Comparison of ENCODE assay signal across 26 cellular contexts in the genomic region with DNA sequence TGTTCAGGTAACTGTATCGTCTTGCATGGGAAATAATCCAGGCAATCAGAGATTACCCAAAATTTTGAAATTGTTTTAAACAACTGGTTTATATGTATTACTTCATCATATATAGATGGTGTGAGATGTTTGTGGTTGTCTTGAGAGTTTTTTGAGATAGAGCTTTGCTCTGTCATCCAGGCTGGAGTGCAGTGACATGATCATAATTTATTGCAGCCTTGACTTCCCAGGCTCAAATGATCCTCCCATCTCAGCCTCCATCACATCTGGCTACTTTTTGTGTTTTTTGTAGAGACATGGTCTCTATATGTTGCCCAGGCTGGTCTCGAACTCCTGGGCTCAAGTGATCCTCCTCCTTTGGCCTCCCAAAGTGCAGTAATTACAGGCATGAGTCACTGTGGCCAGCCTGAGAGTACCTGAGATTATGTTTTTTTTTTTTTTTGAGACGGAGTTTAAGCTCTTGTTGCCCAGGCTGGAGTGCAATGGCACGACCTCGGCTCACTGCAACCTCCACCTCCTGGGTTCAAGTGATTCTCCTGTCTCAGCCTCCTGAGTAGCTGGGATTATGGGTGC. TPM values are rescaled to one million over a fixed set of nuclear protein-coding genes. Genes with fewer than 3 reads are reported as not detected.
DNase-seq lines count a peak whose midpoint lies in the region; ATAC-seq, FAIRE-seq and TF ChIP-seq lines count a peak whose summit lies in the region.
"Had no signal": no experiment of that assay in that cellular context is flagged by ENCODE, and none has a peak within 500 bp of the region (broad histone marks: within the 10 kb centered on the region; RNA-seq: fewer than 3 reads in every experiment).

No MANE protein-coding gene starts in this region.

- BruUV-seq in GM12878 (replicated peaks; lab: Mats Ljungman, UMichigan), result TSS peak; percentile 46

- TF ChIP-seq CTCF in HFFc6 (IDR thresholded peaks at IDR 0.05), result no peak
- no peak for TF ChIP-seq CTCF in GM12878 (IDR thresholded peaks at IDR 0.05 in 2 of 3, conservative IDR thresholded peaks at IDR 0.05 in 1 of 3; ENCODE audit: control insufficient read depth in 2 of 3, extremely low read depth in 1 of 3, insufficient read depth in 1 of 3, low read depth in 3 of 3, low read length in 3 of 3)
- no peak for TF ChIP-seq CTCF in mesothelial cell of epicardium (IDR thresholded peaks at IDR 0.05; ENCODE audit: unreplicated experiment)
- TF ChIP-seq CTCF in type B pancreatic cell (conservative IDR thresholded peaks at IDR 0.05), result no peak

- H3K79me2 ChIP-seq in GM12878 (ENCODE audit: control insufficient read depth, insufficient read depth, low read length), result peaks cover 84% of the 10 kb centered on the region

- H3K27ac Mint-ChIP-seq in HFFc6, result peak overlapping the region; percentile 64; the same call in 1 of the 2 replicates
- H3K27ac Mint-ChIP-seq in mesothelial cell of epicardium, result peak overlapping the region; percentile 70
- peak overlapping the region; percentile 88 for H3K27ac Mint-ChIP-seq in type B pancreatic cell
- H3K27ac Mint-ChIP-seq: activated CD4-positive, alpha-beta T cell treated with anti-CD3 and anti-CD28 coated beads, Interleukin-2, amount 10 ng/mL, durations not matched to agents 7 days and 5 days; activated naive CD8-positive, alpha-beta T cell treated with anti-CD3 and anti-CD28 coated beads, Interleukin-2, amount 50 U/mL, for 24 hours; activated T-helper 17 cell treated with anti-CD3 and anti-CD28 coated beads, Interleukin-2, amount 50 U/mL, for 72 hours; stimulated activated effector memory CD8-positive, alpha-beta T cell treated with anti-CD3 and anti-CD28 coated beads, Interleukin-12 subunit alpha, Interleukin-12 subunit beta, amount 100 ng/mL, for 72 hours had no signal

- H3K36me3 Mint-ChIP-seq in HFFc6 (ENCODE audit: low read depth), result peaks cover 24% of the 10 kb centered on the region
- H3K36me3 Mint-ChIP-seq in mesothelial cell of epicardium, result peaks cover 10% of the 10 kb centered on the region
- H3K36me3 Mint-ChIP-seq in type B pancreatic cell, result peaks cover 16% of the 10 kb centered on the region

- no peaks in the 10 kb centered on the region for H3K9me3 ChIP-seq in GM12878 (replicated peaks; ENCODE audit: control insufficient read depth, insufficient read depth, low read length)
- H3K9me3 ChIP-seq: breast epithelium, HAP-1, sigmoid colon had no signal

- DNase-seq in HFFc6 (no peak), GM12878 (ENCODE audit: low read depth, low spot score) (no peak), mesothelial cell of epicardium (ENCODE audit: low spot score in 2 of 2, unreplicated experiment in 2 of 2) (no peak), type B pancreatic cell (ENCODE audit: extremely low spot score, unreplicated experiment) (no peak), cortex of kidney (lab: John Stamatoyannopoulos, UW) (no peak)
- no peak for DNase-seq in activated naive CD4-positive, alpha-beta T cell treated with anti-CD3 and anti-CD28 coated beads, Interleukin-2, amount 50 U/mL, for 16 hours
- DNase-seq: activated CD4-positive, alpha-beta T cell treated with anti-CD3 and anti-CD28 coated beads, Interleukin-2, amount 10 ng/mL, durations not matched to agents 7 days and 5 days; activated naive CD8-positive, alpha-beta T cell treated with anti-CD3 and anti-CD28 coated beads, Interleukin-2, amount 50 U/mL, for 24 hours; DND-41; MM.1S; naive B cell; NCI-H1436 treated with DMSO at 0.1 percent for 48 hours; NCI-H526; SHP77 treated with DMSO at 0.1 percent for 48 hours; sigmoid colon; T-helper 1 cell had no signal

- no peaks in the 10 kb centered on the region for H3K9me3 Mint-ChIP-seq in HFFc6
- H3K9me3 Mint-ChIP-seq in mesothelial cell of epicardium, result peaks cover 8% of the 10 kb centered on the region
- H3K9me3 Mint-ChIP-seq in type B pancreatic cell, result no peaks in the 10 kb centered on the region
- H3K9me3 Mint-ChIP-seq: activated CD4-positive, alpha-beta T cell treated with anti-CD3 and anti-CD28 coated beads, Interleukin-2, amount 10 ng/mL, durations not matched to agents 7 days and 5 days; activated naive CD8-positive, alpha-beta T cell treated with anti-CD3 and anti-CD28 coated beads, Interleukin-2, amount 50 U/mL, for 24 hours; activated T-helper 17 cell treated with anti-CD3 and anti-CD28 coated beads, Interleukin-2, amount 50 U/mL, for 72 hours; stimulated activated effector memory CD8-positive, alpha-beta T cell treated with anti-CD3 and anti-CD28 coated beads, Interleukin-12 subunit alpha, Interleukin-12 subunit beta, amount 100 ng/mL, for 72 hours had no signal

- CTCF ChIA-PET in GM12878 (lab: Yijun Ruan, JAX), result interaction anchor here (0.8 to 10.8 kb wide), 4 partner anchors 10 to 129 kb away, joined by 3 to 69 read pairs (median 12); a partner anchor contains a TSS

- no peak overlapping the region for H3K4me3 ChIP-seq in GM12878
- H3K4me3 ChIP-seq: breast epithelium, HAP-1, hepatocyte, sigmoid colon had no signal

- TF ChIP-seq EP300 in GM12878 (IDR thresholded peaks at IDR 0.05; ENCODE audit: borderline replicate concordance in 1 of 2, control insufficient read depth in 1 of 2, low read depth in 2 of 2, low read length in 2 of 2), result no peak

- no peak overlapping the region for H2AFZ ChIP-seq in GM12878 (ENCODE audit: control insufficient read depth, low read depth, low read length)
- H2AFZ ChIP-seq: hepatocyte had no signal

- SMC1A ChIA-PET in GM12878 (lab: Charles Lee; ENCODE audit: uncharacterized antibody, unreplicated experiment), result interaction anchor here (0.7 to 11.7 kb wide), 4 partner anchors 10 to 28 kb away, joined by 4 to 117 read pairs (median 7); a partner anchor contains a TSS

- H3K4me3 Mint-ChIP-seq in HFFc6, result peak overlapping the region; percentile 54
- H3K4me3 Mint-ChIP-seq in mesothelial cell of epicardium, result no peak overlapping the region
- peak overlapping the region; percentile 76 for H3K4me3 Mint-ChIP-seq in type B pancreatic cell
- H3K4me3 Mint-ChIP-seq: activated CD4-positive, alpha-beta T cell treated with anti-CD3 and anti-CD28 coated beads, Interleukin-2, amount 10 ng/mL, durations not matched to agents 7 days and 5 days; activated naive CD8-positive, alpha-beta T cell treated with anti-CD3 and anti-CD28 coated beads, Interleukin-2, amount 50 U/mL, for 24 hours; activated T-helper 17 cell treated with anti-CD3 and anti-CD28 coated beads, Interleukin-2, amount 50 U/mL, for 72 hours; stimulated activated effector memory CD8-positive, alpha-beta T cell treated with anti-CD3 and anti-CD28 coated beads, Interleukin-12 subunit alpha, Interleukin-12 subunit beta, amount 100 ng/mL, for 72 hours had no signal

- H3K9ac ChIP-seq in GM12878 (ENCODE audit: control insufficient read depth, insufficient read depth, low read length), result no peak overlapping the region

- intact Hi-C loops in GM12878 (cut with micrococcal nuclease; ENCODE audit: unreplicated experiment), result no loop called here

- no peak for TF ChIP-seq POLR2A in GM12878 (IDR thresholded peaks at IDR 0.05; ENCODE audit: low read depth, low read length)

- no peak overlapping the region for H3K4me2 ChIP-seq in GM12878 (ENCODE audit: control insufficient read depth, insufficient read depth)
- H3K4me2 ChIP-seq: hepatocyte had no signal

- H3K36me3 ChIP-seq in GM12878 (ENCODE audit: control insufficient read depth in 2 of 2, insufficient read depth in 2 of 2, low read length in 1 of 2), result peaks cover 0 to 6% of the 10 kb centered on the region in 2 experiments; a peak in 1 of 4 replicates
- H3K36me3 ChIP-seq: breast epithelium, sigmoid colon had no signal

- no peak for TF ChIP-seq RAD21 in GM12878 (IDR thresholded peaks at IDR 0.05; ENCODE audit: insufficient read depth, low read depth, low read length)

- H3K27me3 Mint-ChIP-seq in HFFc6 (ENCODE audit: insufficient read depth), result no peaks in the 10 kb centered on the region
- no peaks in the 10 kb centered on the region for H3K27me3 Mint-ChIP-seq in mesothelial cell of epicardium (ENCODE audit: low read depth)
- no peaks in the 10 kb centered on the region for H3K27me3 Mint-ChIP-seq in type B pancreatic cell
- H3K27me3 Mint-ChIP-seq: activated CD4-positive, alpha-beta T cell treated with anti-CD3 and anti-CD28 coated beads, Interleukin-2, amount 10 ng/mL, durations not matched to agents 7 days and 5 days; activated naive CD8-positive, alpha-beta T cell treated with anti-CD3 and anti-CD28 coated beads, Interleukin-2, amount 50 U/mL, for 24 hours; activated T-helper 17 cell treated with anti-CD3 and anti-CD28 coated beads, Interleukin-2, amount 50 U/mL, for 72 hours; naive B cell had no signal

- RAD21 ChIA-PET in GM12878 (lab: Charles Lee; ENCODE audit: unreplicated experiment), result interaction anchor here (1.0 to 3.2 kb wide), 2 partner anchors 9 to 12 kb away, joined by 3 to 13 read pairs; no protein-coding TSS in a partner anchor

- ATAC-seq in GM12878 (peak; percentile 7; the same call in 1 of the 3 replicates), HG03342 (IDR thresholded peaks at IDR 0.05; ENCODE audit: unreplicated experiment) (no peak)
- ATAC-seq: activated naive CD8-positive, alpha-beta T cell treated with anti-CD3 and anti-CD28 coated beads, Interleukin-2, amount 50 U/mL, for 24 hours; activated T-helper 17 cell treated with anti-CD3 and anti-CD28 coated beads, Interleukin-2, amount 50 U/mL, for 72 hours; stimulated activated effector memory CD8-positive, alpha-beta T cell treated with anti-CD3 and anti-CD28 coated beads, Interleukin-12 subunit alpha, Interleukin-12 subunit beta, amount 100 ng/mL, for 72 hours had no signal

- FAIRE-seq in GM12878 (lab: Jason Lieb, UNC), result no peak

- in situ Hi-C loops in GM12878 (cut with MboI), result no loop called here

- H3K27ac ChIP-seq in GM12878 (ENCODE audit: control insufficient read depth, insufficient read depth), result no peak overlapping the region
- H3K27ac ChIP-seq: foreskin keratinocyte, HL-60 had no signal

- no peaks in the 10 kb centered on the region for H3K27me3 ChIP-seq in GM12878 (replicated peaks in 1 of 2; ENCODE audit: control insufficient read depth in 2 of 2, insufficient read depth in 2 of 2, low read length in 1 of 2)
- H3K27me3 ChIP-seq: breast epithelium, foreskin keratinocyte, hepatocyte, sigmoid colon had no signal

- H4K20me1 ChIP-seq in GM12878 (ENCODE audit: control insufficient read depth, insufficient read depth), result no peaks in the 10 kb centered on the region

- peaks cover 11% of the 10 kb centered on the region for H3K4me1 ChIP-seq in GM12878 (ENCODE audit: control insufficient read depth, insufficient read depth, low read length)

- POLR2A ChIA-PET in GM12878 (lab: Charles Lee), result interaction anchor here (10.7 kb wide), 1 partner anchor 8 kb away, joined by 110 read pairs; a partner anchor contains a TSS

- 64% methylated on average over 5 of the region's 5 CpGs for WGBS in GM12878 (ENCODE audit: insufficient coverage, insufficient replicate concordance, low lambda C conversion rate, missing lambda C conversion rate)

- H3K4me1 Mint-ChIP-seq in HFFc6 (ENCODE audit: low read depth) (peaks cover 70% of the 10 kb centered on the region), mesothelial cell of epicardium (peaks cover 61% of the 10 kb centered on the region), type B pancreatic cell (ENCODE audit: unreplicated experiment) (peaks cover 63% of the 10 kb centered on the region)
- H3K4me1 Mint-ChIP-seq: stimulated activated effector memory CD8-positive, alpha-beta T cell treated with anti-CD3 and anti-CD28 coated beads, Interleukin-12 subunit alpha, Interleukin-12 subunit beta, amount 100 ng/mL, for 72 hours had no signal

RNA-seq across cellular contexts. Expression of a gene that starts 11.5 kb away (rescaled TPM):
- 100 to 1,000 TPM; 131 to 153 (median 147) TPM for total RNA-seq in HFFc6 (2021; fragmentation: NEBNext Ultra II Directional; extraction: Animal tissue kit (Norgen Biotek cat#: 25700))
- total RNA-seq in GM12878 (2013; cell fraction: nucleolus; rRNA removed), result 258 and 263 TPM in 2 replicates
- total RNA-seq in GM12878 (2014; rRNA removed), result 30.2 and 32.1 TPM in 2 replicates
- total RNA-seq in GM12878 (2014; rRNA removed; fragmentation: Illumina TruSeq; extraction: Trizol), result 30.2 and 30.4 TPM in 2 replicates
- total RNA-seq in GM12878 (2021), result 43.5 and 44.2 TPM in 2 replicates
- polyA plus RNA-seq in GM12878 (2011; ENCODE audit: low read depth), result 13.8 TPM
- 70.0 and 72.9 TPM in 2 replicates for polyA plus RNA-seq in GM12878 (2011; rRNA removed)
- 46.2 and 50.4 TPM in 2 replicates for polyA plus RNA-seq in GM12878 (2011; cell fraction: cytosol; rRNA removed)
- 110 and 114 TPM in 2 replicates for polyA plus RNA-seq in GM12878 (2011; cell fraction: nucleus; rRNA removed)
- 19.6 and 26.5 TPM in 2 replicates for polyA plus RNA-seq in GM12878 (2012)
- 35.4 and 43.1 TPM in 2 replicates for polyA plus RNA-seq in GM12878 (2014; fragmentation: Illumina TruSeq; extraction: Trizol)
- polyA plus RNA-seq in GM12878 (2014; fragmentation: Nextera tagmentation; extraction: Ambion mirVana), result 1 to 10 TPM; 4.7 to 6.5 TPM
- polyA plus RNA-seq in GM12878 (2014; rRNA removed), result 25.8 and 27.7 TPM in 2 replicates
- 10 to 100 TPM; 29.5 to 29.8 TPM for polyA plus RNA-seq in GM12878 (2016; fragmentation: Nextera tagmentation; extraction: Ambion mirVana)
- 120 and 124 TPM in 2 replicates for polyA minus RNA-seq in GM12878 (2011; rRNA and poly(A)+ RNA removed)
- polyA minus RNA-seq in GM12878 (2011; cell fraction: cytosol; rRNA and poly(A)+ RNA removed), result 55.7 and 58.4 TPM in 2 replicates
- 50.4 and 61.5 TPM in 2 replicates for polyA minus RNA-seq in GM12878 (2011; cell fraction: nucleus; rRNA and poly(A)+ RNA removed)
- 234 to 250 TPM (median 238 TPM) in 3 replicates for total RNA-seq in mesothelial cell of epicardium
- total RNA-seq in type B pancreatic cell (ENCODE audit: low replicate concordance), result 187 and 253 TPM in 2 replicates

RNA-seq across cellular contexts. Expression of a gene that starts 21.5 kb away (rescaled TPM):
- not detected for total RNA-seq in HFFc6 (2021; fragmentation: NEBNext Ultra II Directional; extraction: Animal tissue kit (Norgen Biotek cat#: 25700))
- total RNA-seq in GM12878 (2013; cell fraction: nucleolus; rRNA removed), result not detected in 2 replicates
- total RNA-seq in GM12878 (2014; rRNA removed), result 0.05 TPM in 1 of 2 replicates, not detected in the other
- total RNA-seq in GM12878 (2014; rRNA removed; fragmentation: Illumina TruSeq; extraction: Trizol), result not detected in 2 replicates
- total RNA-seq in GM12878 (2021), result not detected in 2 replicates
- polyA plus RNA-seq in GM12878 (2011; ENCODE audit: low read depth), result 0.16 TPM
- not detected in 2 replicates for polyA plus RNA-seq in GM12878 (2011; rRNA removed)
- not detected in 2 replicates for polyA plus RNA-seq in GM12878 (2011; cell fraction: cytosol; rRNA removed)
- polyA plus RNA-seq in GM12878 (2011; cell fraction: nucleus; rRNA removed), result not detected in 2 replicates
- polyA plus RNA-seq in GM12878 (2012), result 0.21 and 0.26 TPM in 2 replicates
- polyA plus RNA-seq in GM12878 (2014; fragmentation: Illumina TruSeq; extraction: Trizol), result not detected in 2 replicates
- polyA plus RNA-seq in GM12878 (2014; fragmentation: Nextera tagmentation; extraction: Ambion mirVana), result under 1 TPM; 0.05 to 0.11 TPM
- polyA plus RNA-seq in GM12878 (2014; rRNA removed), result not detected in 2 replicates
- polyA plus RNA-seq in GM12878 (2016; fragmentation: Nextera tagmentation; extraction: Ambion mirVana), result under 1 TPM; 0.28 to 0.58 TPM
- polyA minus RNA-seq in GM12878 (2011; rRNA and poly(A)+ RNA removed), result not detected in 2 replicates
- polyA minus RNA-seq in GM12878 (2011; cell fraction: cytosol; rRNA and poly(A)+ RNA removed), result not detected in 2 replicates
- not detected in 2 replicates for polyA minus RNA-seq in GM12878 (2011; cell fraction: nucleus; rRNA and poly(A)+ RNA removed)
- total RNA-seq in mesothelial cell of epicardium, result not detected in 3 replicates
- not detected in 2 replicates for total RNA-seq in type B pancreatic cell (ENCODE audit: low replicate concordance)
- total RNA-seq: activated CD4-positive, alpha-beta T cell treated with anti-CD3 and anti-CD28 coated beads, Interleukin-2, amount 10 ng/mL, durations not matched to agents 7 days and 5 days; activated T-helper 17 cell treated with anti-CD3 and anti-CD28 coated beads, Interleukin-2, amount 50 U/mL, for 72 hours; breast epithelium; epithelial cell of proximal tubule; foreskin keratinocyte; hepatocyte; lung microvascular endothelial cell; sigmoid colon had no signal
- polyA plus RNA-seq: foreskin keratinocyte had no signal

RNA-seq across cellular contexts. Expression of a gene that starts 31.8 kb away (rescaled TPM):
- total RNA-seq in HFFc6 (2021; fragmentation: NEBNext Ultra II Directional; extraction: Animal tissue kit (Norgen Biotek cat#: 25700)), result 100 to 1,000 TPM; 128 to 186 (median 140) TPM
- 79.2 and 86.8 TPM in 2 replicates for total RNA-seq in GM12878 (2013; cell fraction: nucleolus; rRNA removed)
- 223 and 232 TPM in 2 replicates for total RNA-seq in GM12878 (2014; rRNA removed)
- 74.4 and 86.2 TPM in 2 replicates for total RNA-seq in GM12878 (2014; rRNA removed; fragmentation: Illumina TruSeq; extraction: Trizol)
- total RNA-seq in GM12878 (2021), result 261 and 269 TPM in 2 replicates
- 158 TPM for polyA plus RNA-seq in GM12878 (2011; ENCODE audit: low read depth)
- 169 and 210 TPM in 2 replicates for polyA plus RNA-seq in GM12878 (2011; rRNA removed)
- 235 and 244 TPM in 2 replicates for polyA plus RNA-seq in GM12878 (2011; cell fraction: cytosol; rRNA removed)
- polyA plus RNA-seq in GM12878 (2011; cell fraction: nucleus; rRNA removed), result 123 and 124 TPM in 2 replicates
- polyA plus RNA-seq in GM12878 (2012), result 179 and 212 TPM in 2 replicates
- 25.7 and 39.3 TPM in 2 replicates for polyA plus RNA-seq in GM12878 (2014; fragmentation: Illumina TruSeq; extraction: Trizol)
- 100 to 1,000 TPM in 1 of 2 experiments, 10 to 100 TPM in 1; 20.3 to 101 TPM for polyA plus RNA-seq in GM12878 (2014; fragmentation: Nextera tagmentation; extraction: Ambion mirVana)
- 277 and 283 TPM in 2 replicates for polyA plus RNA-seq in GM12878 (2014; rRNA removed)
- polyA plus RNA-seq in GM12878 (2016; fragmentation: Nextera tagmentation; extraction: Ambion mirVana), result 100 to 1,000 TPM; 454 to 458 TPM
- 33.4 and 40.6 TPM in 2 replicates for polyA minus RNA-seq in GM12878 (2011; rRNA and poly(A)+ RNA removed)
- polyA minus RNA-seq in GM12878 (2011; cell fraction: cytosol; rRNA and poly(A)+ RNA removed), result 27.4 and 31.6 TPM in 2 replicates
- 45.9 and 63.9 TPM in 2 replicates for polyA minus RNA-seq in GM12878 (2011; cell fraction: nucleus; rRNA and poly(A)+ RNA removed)
- 152 to 158 TPM (median 156 TPM) in 3 replicates for total RNA-seq in mesothelial cell of epicardium
- 107 and 144 TPM in 2 replicates for total RNA-seq in type B pancreatic cell (ENCODE audit: low replicate concordance)
